In genomic region chr3:36738701-36739100, GRCh38 we compare ENCODE assay signal across 21 cellular contexts. TPM values are rescaled to one million over a fixed set of nuclear protein-coding genes. Genes with fewer than 3 reads are reported as not detected.
A peak's percentile ranks its signal among the peaks of the same experiment; 100 is the strongest.
DNase-seq lines count a peak whose midpoint lies in the region; ATAC-seq and TF ChIP-seq lines count a peak whose summit lies in the region.
"Had no signal": no experiment of that assay in that cellular context is flagged by ENCODE, and none has a peak within 500 bp of the region (broad histone marks: within the 10 kb centered on the region; RNA-seq: fewer than 3 reads in every experiment).

No MANE protein-coding gene starts in this region.

- H3K4me3 ChIP-seq in cardiac fibroblast (replicated peaks in 1 of 2; ENCODE audit: low read depth in 2 of 2, low read length in 2 of 2) (no peak overlapping the region), right lobe of liver (no peak overlapping the region)
- H3K4me3 ChIP-seq: BLaER1 had no signal

- no peak for TF ChIP-seq POLR2A in right lobe of liver (IDR thresholded peaks at IDR 0.05)

- POLR2A ChIA-PET in WTC11 (lab: Charles Lee) (no interaction called here), T-cell (lab: Charles Lee) (no interaction called here)

- no peaks in the 10 kb centered on the region for H3K4me1 Mint-ChIP-seq in WTC11
- no peaks in the 10 kb centered on the region for H3K4me1 Mint-ChIP-seq in T-cell
- H3K4me1 Mint-ChIP-seq: CD4-positive, alpha-beta memory T cell; H9 had no signal

- H3K4me3 Mint-ChIP-seq in WTC11 (no peak overlapping the region), T-cell (no peak overlapping the region)
- H3K4me3 Mint-ChIP-seq: CD4-positive, alpha-beta memory T cell; H9 had no signal

- no peak overlapping the region for H3K27ac ChIP-seq in right lobe of liver
- no peak overlapping the region for H3K27ac ChIP-seq in substantia nigra (ENCODE audit: low read depth, low read length, poor library complexity, severe bottlenecking)
- H3K27ac ChIP-seq: BLaER1 had no signal

- ATAC-seq in WTC11 (peak; percentile 50; the same call in 1 of the 2 replicates), left cardiac atrium (peak; percentile 30 to 62), right lobe of liver (peak in 2 of 4 donors; percentile 31 to 45), T-cell (replicated peaks in 1 of 4) (no peak)

- TF ChIP-seq CTCF in WTC11 (IDR thresholded peaks at IDR 0.05) (no peak), cardiac fibroblast (IDR thresholded peaks at IDR 0.05; ENCODE audit: low read depth, low read length) (no peak), right lobe of liver (IDR thresholded peaks at IDR 0.05) (no peak)

- no peaks in the 10 kb centered on the region for H3K36me3 ChIP-seq in right lobe of liver
- H3K36me3 ChIP-seq: BLaER1 had no signal

- H3K27ac Mint-ChIP-seq in WTC11, result no peak overlapping the region
- no peak overlapping the region for H3K27ac Mint-ChIP-seq in T-cell
- H3K27ac Mint-ChIP-seq: CD4-positive, alpha-beta memory T cell had no signal

- 73% methylated on average over 9 of the region's 16 CpGs for WGBS in right lobe of liver (ENCODE audit: insufficient coverage, low coverage, low lambda C conversion rate, missing lambda C conversion rate)

- intact Hi-C loops in left cardiac atrium (cut with DNase I), result loop anchor here in 1 of 2 donors (10.0 kb wide), 1 partner anchor 206 kb away; the partner anchor contains the start of gene TRANK1
- intact Hi-C loops in right lobe of liver (cut with DNase I), result no loop called here

- DNase-seq in WTC11 (ENCODE audit: low spot score), result no peak
- DNase-seq in cardiac fibroblast (ENCODE audit: low read depth in 2 of 2), result peak; percentile 18 to 49
- DNase-seq in left cardiac atrium, result peak; percentile 59
- DNase-seq in right lobe of liver, result peak in 2 of 3 donors; percentile 38 to 54
- no peak for DNase-seq in T-cell
- no peak for DNase-seq in SK-N-DZ (ENCODE audit: low spot score)
- no peak for DNase-seq in substantia nigra (lab: John Stamatoyannopoulos, UW)
- DNase-seq: CD4-positive, alpha-beta memory T cell; DMS153; GDM1; H9; KG1; NCI-H1105 treated with DMSO at 0.1 percent for 48 hours; NCI-H187; NCI-H2107; NCI-H2227 treated with DMSO at 0.1 percent for 48 hours; NCI-H510A treated with DMSO at 0.1 percent for 48 hours; NCI-H82; OCI-M1 had no signal

- H3K9me3 Mint-ChIP-seq in WTC11, result no peaks in the 10 kb centered on the region
- H3K9me3 Mint-ChIP-seq in T-cell, result no peaks in the 10 kb centered on the region
- H3K9me3 Mint-ChIP-seq: H9 had no signal

- CTCF ChIA-PET in WTC11 (lab: Charles Lee) (interaction anchor here (0.6 to 1.6 kb wide), 6 partner anchors 15 to 286 kb away, joined by 3 to 6 read pairs (median 4); no protein-coding TSS in a partner anchor), T-cell (lab: Charles Lee) (no interaction called here)

- H3K36me3 Mint-ChIP-seq in WTC11 (no peaks in the 10 kb centered on the region), T-cell (no peaks in the 10 kb centered on the region)
- H3K36me3 Mint-ChIP-seq: CD4-positive, alpha-beta memory T cell had no signal

- H3K9me3 ChIP-seq in right lobe of liver, result no peaks in the 10 kb centered on the region
- H3K9me3 ChIP-seq: BLaER1 had no signal

- H3K27me3 Mint-ChIP-seq in WTC11 (ENCODE audit: low read depth), result no peaks in the 10 kb centered on the region; the same call in 1 of the 2 replicates
- peaks cover 0 to 13% of the 10 kb centered on the region in 2 donors for H3K27me3 Mint-ChIP-seq in T-cell

- no peaks in the 10 kb centered on the region for H3K4me1 ChIP-seq in right lobe of liver
- H3K4me1 ChIP-seq: BLaER1 had no signal

- H3K27me3 ChIP-seq in right lobe of liver, result no peaks in the 10 kb centered on the region
- H3K27me3 ChIP-seq: BLaER1 had no signal

TF ChIP-seq in WTC11, 78 proteins besides CTCF, POLR2A, EP300 and RAD21:
- TF ChIP-seq ZNF532 (CRISPR knock-in tag; IDR thresholded peaks at IDR 0.05; ENCODE audit: borderline replicate concordance) (no peak), CREM (CRISPR knock-in tag; IDR thresholded peaks at IDR 0.05) (no peak), PRRX2 (CRISPR knock-in tag; IDR thresholded peaks at IDR 0.05) (no peak), SOX15 (CRISPR knock-in tag; IDR thresholded peaks at IDR 0.05) (no peak), IRF1 (CRISPR knock-in tag; IDR thresholded peaks at IDR 0.05) (no peak), ZBTB21 (CRISPR knock-in tag; IDR thresholded peaks at IDR 0.05; ENCODE audit: borderline replicate concordance) (no peak)
TF ChIP-seq in WTC11: peak in this region for 0.

RNA-seq across cellular contexts. Expression of gene DCLK3, which starts 25.7 kb away (rescaled TPM):
- 0.44 to 0.94 TPM (median 0.55 TPM) in 3 replicates for total RNA-seq in WTC11 (2021)
- under 1 TPM; 0.21 to 0.89 TPM for total RNA-seq in left cardiac atrium
- total RNA-seq in right lobe of liver, result under 1 TPM in 2 of 6 experiments, not detected in 4; 0.06 to 0.34 TPM
- total RNA-seq in T-cell, result not detected
- 5.6 and 8.0 TPM in 2 replicates for polyA plus RNA-seq in SK-N-DZ (2014; cell fraction: cytosol; rRNA removed)
- 4.1 and 4.5 TPM in 2 replicates for polyA plus RNA-seq in SK-N-DZ (2014; cell fraction: nucleus; rRNA removed)
- total RNA-seq: CD4-positive, alpha-beta memory T cell; RPMI7951 had no signal
- polyA plus RNA-seq: CD4-positive, alpha-beta memory T cell had no signal

Comparison
In these comparisons a context has a peak if more than half of its experiments do, and no peak if none do; other contexts are left out.
1. ATAC-seq: peak in WTC11 (single experiment) and left cardiac atrium (2 of 2); none in T-cell (0 of 4).
2. DNase-seq: peak in cardiac fibroblast (2 of 2), left cardiac atrium (single experiment) and right lobe of liver (2 of 3); none in WTC11 (single experiment), T-cell (0 of 34), SK-N-DZ (single experiment) and substantia nigra (0 of 49).